23 cellular contexts compared by ENCODE assay signal in genomic region chr3:9887478-9887877, GRCh38. TPM values are rescaled to one million over a fixed set of nuclear protein-coding genes. Genes with fewer than 3 reads are reported as not detected.
"Had no signal": no experiment of that assay in that cellular context is flagged by ENCODE, and none has a peak within 500 bp of the region (broad histone marks: within the 10 kb centered on the region; RNA-seq: fewer than 3 reads in every experiment).

No MANE protein-coding gene starts in this region.

- H3K27ac Mint-ChIP-seq: activated naive CD4-positive, alpha-beta T cell treated with anti-CD3 and anti-CD28 coated beads, Interleukin-2, amount 50 U/mL, for 72 hours; brain; memory B cell; nephron had no signal

- FAIRE-seq: islet of Langerhans, pancreas had no signal

- H3K9me3 Mint-ChIP-seq: memory B cell, nephron had no signal

- H3K27me3 ChIP-seq: gastroesophageal sphincter, heart left ventricle, neutrophil, pancreas, upper lobe of left lung had no signal

- DNase-seq: activated CD4-positive, alpha-beta T cell treated with anti-CD3 and anti-CD28 coated beads, Interleukin-2, amount 50 U/mL, for 1 hour; activated CD4-positive, CD25-positive, alpha-beta regulatory T cell treated with anti-CD3 and anti-CD28 coated beads, Interleukin-2, amount 50 U/mL, for 72 hours; activated gamma-delta T cell treated with Interleukin-2 at 50 U/mL for 16 hours; activated T-cell treated with anti-CD3 and anti-CD28 coated beads, Interleukin-2, amount 50 U/mL, for 1 hour; heart left ventricle; pancreas; right cardiac atrium; stimulated activated CD4-positive, alpha-beta T cell treated with anti-CD3 and anti-CD28 coated beads, Interleukin-12 subunit alpha, Interleukin-12 subunit beta, amount 100 ng/mL, for 4 hours; stimulated activated CD4-positive, alpha-beta T cell treated with anti-CD3 and anti-CD28 coated beads, Interleukin-4, amount 100 ng/mL, for 4 hours; stimulated activated naive CD8-positive, alpha-beta T cell treated with anti-CD3 and anti-CD28 coated beads, Interleukin-15, Interleukin-2, amounts not matched to agents 100 U/mL and 50 U/mL, for 24 hours; T1000; upper lobe of left lung; WERI-Rb-1 had no signal

- ATAC-seq: activated naive CD4-positive, alpha-beta T cell treated with anti-CD3 and anti-CD28 coated beads, Interleukin-2, amount 50 U/mL, for 72 hours; gastroesophageal sphincter; heart left ventricle; pancreas; right cardiac atrium; stimulated activated naive CD8-positive, alpha-beta T cell treated with anti-CD3 and anti-CD28 coated beads, Interleukin-15, Interleukin-2, amounts not matched to agents 100 U/mL and 50 U/mL, for 24 hours had no signal

- H3K4me3 ChIP-seq: gastroesophageal sphincter, heart left ventricle, pancreas, upper lobe of left lung had no signal

- H3K36me3 ChIP-seq: neutrophil, pancreas had no signal

- H3K4me3 Mint-ChIP-seq: brain, memory B cell, nephron had no signal

- H3K27ac ChIP-seq: epithelial cell of prostate, gastroesophageal sphincter, heart left ventricle, neutrophil, pancreas, upper lobe of left lung, WERI-Rb-1 had no signal

- H3K27me3 Mint-ChIP-seq: memory B cell had no signal

- H3K9me3 ChIP-seq: gastroesophageal sphincter, heart left ventricle, neutrophil, pancreas, upper lobe of left lung had no signal

RNA-seq across cellular contexts. Expression of gene CIDEC, which starts 7.4 kb away (rescaled TPM):
- total RNA-seq: activated naive CD4-positive, alpha-beta T cell treated with anti-CD3 and anti-CD28 coated beads, Interleukin-2, amount 50 U/mL, for 72 hours; chondrocyte; pulmonary artery endothelial cell; upper lobe of left lung had no signal
